ENCODE assay signal across 24 cellular contexts in genomic region chr16:86854895-86855294, GRCh38.
DNase-seq lines count a peak whose midpoint lies in the region; ATAC-seq and TF ChIP-seq lines count a peak whose summit lies in the region.
"Had no signal": no experiment of that assay in that cellular context is flagged by ENCODE, and none has a peak within 500 bp of the region (broad histone marks: within the 10 kb centered on the region; RNA-seq: fewer than 3 reads in every experiment).

No MANE protein-coding gene starts in this region.

- no peaks in the 10 kb centered on the region for H3K79me2 ChIP-seq in fibroblast of lung (ENCODE audit: control insufficient read depth, insufficient read depth, low read length)

- no peak overlapping the region for H3K9ac ChIP-seq in fibroblast of lung (ENCODE audit: insufficient read depth, low read length)

- H3K27ac Mint-ChIP-seq in nephron, result peak overlapping the region; percentile 6 to 61 (median 37)
- H3K27ac Mint-ChIP-seq: stimulated activated naive CD8-positive, alpha-beta T cell treated with anti-CD3 and anti-CD28 coated beads, Interleukin-15, amount 100 ng/mL, for 72 hours had no signal

- ATAC-seq in HG03342 (IDR thresholded peaks at IDR 0.05; ENCODE audit: unreplicated experiment), result no peak
- ATAC-seq: activated T-cell treated with anti-CD3 and anti-CD28 coated beads, Interleukin-2, amount 50 U/mL, for 4 hours; stimulated activated naive CD8-positive, alpha-beta T cell treated with anti-CD3 and anti-CD28 coated beads, Interleukin-15, amount 100 ng/mL, for 72 hours had no signal

- no peak overlapping the region for H3K4me3 Mint-ChIP-seq in nephron
- H3K4me3 Mint-ChIP-seq: activated T-cell treated with anti-CD3 and anti-CD28 coated beads, Interleukin-2, amount 50 U/mL, for 4 hours; neural crest cell; stimulated activated naive CD8-positive, alpha-beta T cell treated with anti-CD3 and anti-CD28 coated beads, Interleukin-15, amount 100 ng/mL, for 72 hours had no signal

- H3K27me3 ChIP-seq in fibroblast of lung (ENCODE audit: control insufficient read depth, insufficient read depth, low read length), result no peaks in the 10 kb centered on the region
- H3K27me3 ChIP-seq: cardiac muscle cell, tibial artery had no signal

- no peaks in the 10 kb centered on the region for H3K9me3 Mint-ChIP-seq in nephron
- H3K9me3 Mint-ChIP-seq: activated T-cell treated with anti-CD3 and anti-CD28 coated beads, Interleukin-2, amount 50 U/mL, for 4 hours; neural crest cell; stimulated activated naive CD8-positive, alpha-beta T cell treated with anti-CD3 and anti-CD28 coated beads, Interleukin-15, amount 100 ng/mL, for 72 hours had no signal

- H3K27me3 Mint-ChIP-seq in nephron (ENCODE audit: low read depth), result peaks cover 12% of the 10 kb centered on the region

- TF ChIP-seq CTCF in fibroblast of lung (conservative IDR thresholded peaks at IDR 0.05 in 1 of 2, IDR thresholded peaks at IDR 0.05 in 1 of 2; ENCODE audit: low read depth in 1 of 2, low read length in 2 of 2) (no peak), nephron (IDR thresholded peaks at IDR 0.05; ENCODE audit: unreplicated experiment in 3 of 3) (no peak)

- H3K4me1 Mint-ChIP-seq in nephron, result peaks cover 15% of the 10 kb centered on the region
- H3K4me1 Mint-ChIP-seq: stimulated activated naive CD8-positive, alpha-beta T cell treated with anti-CD3 and anti-CD28 coated beads, Interleukin-15, amount 100 ng/mL, for 72 hours had no signal

- no peaks in the 10 kb centered on the region for H3K36me3 ChIP-seq in fibroblast of lung (ENCODE audit: control insufficient read depth, insufficient read depth, low read length)
- H3K36me3 ChIP-seq: cardiac muscle cell, tibial artery had no signal

- H3K27ac ChIP-seq in fibroblast of lung (ENCODE audit: insufficient read depth, low read length), result no peak overlapping the region
- H3K27ac ChIP-seq: cardiac muscle cell, tibial artery had no signal

- no peaks in the 10 kb centered on the region for H3K36me3 Mint-ChIP-seq in nephron (ENCODE audit: low read depth)

- H3K4me1 ChIP-seq in fibroblast of lung (ENCODE audit: control insufficient read depth, extremely low read depth, insufficient read depth, low read length), result peaks cover 2% of the 10 kb centered on the region

- H3K4me3 ChIP-seq in fibroblast of lung (replicated peaks in 1 of 4; ENCODE audit: control extremely low read depth in 1 of 4, insufficient read depth in 1 of 4, low read depth in 3 of 4, low read length in 4 of 4), result no peak overlapping the region
- H3K4me3 ChIP-seq: cardiac muscle cell, tibial artery had no signal

- H3K9me3 ChIP-seq in fibroblast of lung (ENCODE audit: control insufficient read depth, insufficient read depth, low read depth, low read length), result no peaks in the 10 kb centered on the region
- H3K9me3 ChIP-seq: tibial artery had no signal

- H2AFZ ChIP-seq in fibroblast of lung (ENCODE audit: low read length), result no peak overlapping the region

- peak; percentile 65 for DNase-seq in EH (ENCODE audit: low read depth)
- DNase-seq in RPMI7951 (ENCODE audit: low read depth), result peak; percentile 44
- peak; percentile 32 to 44 for DNase-seq in fibroblast of lung (ENCODE audit: low read depth in 2 of 2)
- DNase-seq in NCI-H2081 (lab: John Stamatoyannopoulos, UW), result no peak
- DNase-seq in hypothalamus (lab: John Stamatoyannopoulos, UW), result no peak
- no peak for DNase-seq in midbrain (lab: John Stamatoyannopoulos, UW)
- DNase-seq: activated CD4-positive, alpha-beta T cell treated with anti-CD3 and anti-CD28 coated beads for 4 hours; activated naive CD4-positive, alpha-beta T cell; activated T-cell treated with anti-CD3 and anti-CD28 coated beads, Interleukin-2, amount 50 U/mL, for 4 hours; AML-193; cortex of kidney; head of caudate nucleus; Kasumi-1; NCI-H1092; NCI-H1930; NCI-H345; NCI-H774; posterior cingulate gyrus; stimulated activated naive CD8-positive, alpha-beta T cell treated with anti-CD3 and anti-CD28 coated beads, Interleukin-15, amount 100 ng/mL, for 72 hours; tibial artery had no signal

- no peaks in the 10 kb centered on the region for H4K20me1 ChIP-seq in fibroblast of lung (ENCODE audit: control insufficient read depth, extremely low read depth, insufficient read depth, low read length)

- no peak overlapping the region for H3K4me2 ChIP-seq in fibroblast of lung (ENCODE audit: extremely low read depth, insufficient read depth, low read length)

Comparison
In these comparisons a context has a peak if more than half of its experiments do, and no peak if none do; other contexts are left out.
1. DNase-seq: peak in EH (single experiment), RPMI7951 (single experiment) and fibroblast of lung (2 of 2); none in NCI-H2081 (0 of 2), hypothalamus (0 of 51) and midbrain (single experiment).